In the genomic region with DNA sequence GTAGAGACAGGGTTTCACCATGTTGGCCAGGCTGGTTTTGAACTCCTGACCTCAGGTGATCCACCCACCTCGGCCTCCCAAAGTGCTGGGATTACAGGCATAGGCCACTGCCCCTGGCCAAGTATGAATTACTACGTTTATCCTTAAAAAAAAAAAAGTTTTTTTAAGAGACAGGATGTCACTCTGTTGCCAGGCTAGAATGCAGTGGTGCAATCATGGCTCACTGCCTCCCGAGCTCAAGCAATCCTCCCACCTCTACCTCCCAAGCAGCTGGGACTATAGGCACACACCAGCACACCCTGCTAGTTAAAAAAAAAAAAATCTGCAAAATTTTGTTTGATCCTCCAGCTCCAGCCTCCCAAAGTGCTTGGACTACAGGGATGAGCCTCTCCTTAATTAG, we compare ENCODE assay signal across 28 cellular contexts. TPM values are rescaled to one million over a fixed set of nuclear protein-coding genes. Genes with fewer than 3 reads are reported as not detected.
"Had no signal": no experiment of that assay in that cellular context is flagged by ENCODE, and none has a peak within 500 bp of the region (broad histone marks: within the 10 kb centered on the region; RNA-seq: fewer than 3 reads in every experiment).

No MANE protein-coding gene starts in this region.

- H3K36me3 ChIP-seq: brain microvascular endothelial cell, gastrocnemius medialis, heart right ventricle, right atrium auricular region had no signal

- DNase-seq: activated CD4-positive, alpha-beta T cell treated with anti-CD3 and anti-CD28 coated beads, Interleukin-2, amount 50 U/mL, for 1 hour; activated CD8-positive, alpha-beta memory T cell treated with anti-CD3 and anti-CD28 coated beads for 24 hours; activated naive CD8-positive, alpha-beta T cell treated with anti-CD3 and anti-CD28 coated beads, Interleukin-2, amount 10 ng/mL, durations not matched to agents 7 days and 5 days; anterior cingulate cortex; brain microvascular endothelial cell; effector memory CD8-positive, alpha-beta T cell; gastrocnemius medialis; heart right ventricle; islet precursor cell; nephron progenitor cell; occipital lobe; stimulated activated CD4-positive, alpha-beta T cell treated with anti-CD3 and anti-CD28 coated beads, Interleukin-15, amount 100 ng/mL, for 24 hours; stimulated activated CD4-positive, alpha-beta T cell treated with anti-CD3 and anti-CD28 coated beads, Interleukin-4, amount 100 ng/mL, for 24 hours; stimulated activated naive CD4-positive, alpha-beta T cell treated with Interleukin-2 at 50 U/mL for 16 hours; substantia nigra; T-cell; T1000; trophoblast cell had no signal

- H3K4me1 Mint-ChIP-seq: activated naive CD8-positive, alpha-beta T cell treated with anti-CD3 and anti-CD28 coated beads, Interleukin-2, amount 10 ng/mL, durations not matched to agents 7 days and 5 days; mesothelial cell of epicardium; T-cell had no signal

- H3K27ac Mint-ChIP-seq: activated naive CD8-positive, alpha-beta T cell treated with anti-CD3 and anti-CD28 coated beads, Interleukin-2, amount 10 ng/mL, durations not matched to agents 7 days and 5 days; activated T-helper 1 cell treated with anti-CD3 and anti-CD28 coated beads, Interleukin-12 subunit alpha, Interleukin-12 subunit beta, Interleukin-2, Interleukin-4 antibody, amounts not matched to agents 30 ng/mL and 10 ng/mL and 1 ng/mL, durations not matched to agents 14 hours and 24 hours and 36 hours; dendritic cell treated with granulocyte-macrophage colony-stimulating factor and Interleukin-4, amounts not matched to agents 40 ng/mL and 50 ng/mL, for 4 days; effector memory CD8-positive, alpha-beta T cell; mesothelial cell of epicardium; nephron progenitor cell; T-cell had no signal

- ATAC-seq: activated CD4-positive, CD25-positive, alpha-beta regulatory T cell treated with anti-CD3 and anti-CD28 coated beads, Interleukin-2, amount 50 U/mL, for 24 hours; effector memory CD8-positive, alpha-beta T cell; gastrocnemius medialis; heart right ventricle; T-cell had no signal

- H3K9me3 ChIP-seq: gastrocnemius medialis, heart right ventricle, right atrium auricular region had no signal

- H3K27ac ChIP-seq: brain microvascular endothelial cell, epithelial cell of prostate, gastrocnemius medialis, heart right ventricle, right atrium auricular region, skin epidermis had no signal

- H3K27me3 ChIP-seq: brain microvascular endothelial cell, gastrocnemius medialis, right atrium auricular region had no signal

- H3K4me1 ChIP-seq: gastrocnemius medialis, heart right ventricle, right atrium auricular region had no signal

- H3K4me3 ChIP-seq: gastrocnemius medialis, heart right ventricle, right atrium auricular region, skin epidermis had no signal

- H3K9me3 Mint-ChIP-seq: activated naive CD8-positive, alpha-beta T cell treated with anti-CD3 and anti-CD28 coated beads, Interleukin-2, amount 10 ng/mL, durations not matched to agents 7 days and 5 days; activated T-helper 1 cell treated with anti-CD3 and anti-CD28 coated beads, Interleukin-12 subunit alpha, Interleukin-12 subunit beta, Interleukin-2, Interleukin-4 antibody, amounts not matched to agents 30 ng/mL and 10 ng/mL and 1 ng/mL, durations not matched to agents 14 hours and 24 hours and 36 hours; dendritic cell treated with granulocyte-macrophage colony-stimulating factor and Interleukin-4, amounts not matched to agents 40 ng/mL and 50 ng/mL, for 4 days; effector memory CD8-positive, alpha-beta T cell; mesothelial cell of epicardium; nephron progenitor cell; T-cell had no signal

- H3K36me3 Mint-ChIP-seq: activated naive CD8-positive, alpha-beta T cell treated with anti-CD3 and anti-CD28 coated beads, Interleukin-2, amount 10 ng/mL, durations not matched to agents 7 days and 5 days; mesothelial cell of epicardium; T-cell had no signal

- H3K4me3 Mint-ChIP-seq: activated naive CD8-positive, alpha-beta T cell treated with anti-CD3 and anti-CD28 coated beads, Interleukin-2, amount 10 ng/mL, durations not matched to agents 7 days and 5 days; activated T-helper 1 cell treated with anti-CD3 and anti-CD28 coated beads, Interleukin-12 subunit alpha, Interleukin-12 subunit beta, Interleukin-2, Interleukin-4 antibody, amounts not matched to agents 30 ng/mL and 10 ng/mL and 1 ng/mL, durations not matched to agents 14 hours and 24 hours and 36 hours; dendritic cell treated with granulocyte-macrophage colony-stimulating factor and Interleukin-4, amounts not matched to agents 40 ng/mL and 50 ng/mL, for 4 days; effector memory CD8-positive, alpha-beta T cell; mesothelial cell of epicardium; nephron progenitor cell; T-cell had no signal

RNA-seq across cellular contexts. Expression of a gene that starts 23.1 kb away (rescaled TPM):
- total RNA-seq: activated naive CD8-positive, alpha-beta T cell treated with anti-CD3 and anti-CD28 coated beads, Interleukin-2, amount 10 ng/mL, durations not matched to agents 7 days and 5 days; activated T-helper 1 cell treated with anti-CD3 and anti-CD28 coated beads, Interleukin-12 subunit alpha, Interleukin-12 subunit beta, Interleukin-2, Interleukin-4 antibody, amounts not matched to agents 30 ng/mL and 10 ng/mL and 1 ng/mL, durations not matched to agents 14 hours and 24 hours and 36 hours; cerebellum; fibroblast of lung; heart right ventricle; mesothelial cell of epicardium; occipital lobe; posterior vena cava; right atrium auricular region; T-cell had no signal
- polyA plus RNA-seq: fibroblast of lung, heart right ventricle had no signal
